In genomic region chr5:32279786-32280185, GRCh38 we compare ENCODE assay signal across 18 cellular contexts. TPM values are rescaled to one million over a fixed set of nuclear protein-coding genes. Genes with fewer than 3 reads are reported as not detected.
DNase-seq lines count a peak whose midpoint lies in the region; ATAC-seq and TF ChIP-seq lines count a peak whose summit lies in the region.
"Had no signal": no experiment of that assay in that cellular context is flagged by ENCODE, and none has a peak within 500 bp of the region (broad histone marks: within the 10 kb centered on the region; RNA-seq: fewer than 3 reads in every experiment).

No MANE protein-coding gene starts in this region.

- ATAC-seq in activated T-helper 17 cell treated with anti-CD3 and anti-CD28 coated beads, Interleukin-2, amount 50 U/mL, for 72 hours (replicated peaks), result no peak
- ATAC-seq in naive B cell (ENCODE audit: low read depth in 2 of 2), result no peak
- no peak for ATAC-seq in HG02610 (IDR thresholded peaks at IDR 0.05; ENCODE audit: unreplicated experiment)
- no peak for ATAC-seq in HG02852 (IDR thresholded peaks at IDR 0.05; ENCODE audit: unreplicated experiment)
- ATAC-seq: SK-N-SH treated with all-trans-retinoic acid at 6 μM for 48 hours had no signal

- peaks cover 40% of the 10 kb centered on the region for H3K4me1 ChIP-seq in CD4-positive, alpha-beta memory T cell (ENCODE audit: insufficient read depth, low read length)
- peaks cover 13% of the 10 kb centered on the region for H3K4me1 ChIP-seq in H9 (ENCODE audit: insufficient read depth, low read length)

- H3K79me2 ChIP-seq in H9 (ENCODE audit: insufficient read depth, low read length), result peaks cover 8% of the 10 kb centered on the region; the same call in 1 of the 2 replicates

- no peaks in the 10 kb centered on the region for H3K79me1 ChIP-seq in H9 (ENCODE audit: insufficient read depth, low read depth, low read length, poor library complexity, severe bottlenecking)

- POLR2A ChIA-PET in CD4-positive, alpha-beta memory T cell (lab: Charles Lee; ENCODE audit: partially characterized antibody), result no interaction called here

- no peak overlapping the region for H4K5ac ChIP-seq in H9 (ENCODE audit: insufficient read length, low read depth, low read length)

- H3K27ac ChIP-seq in CD4-positive, alpha-beta memory T cell (ENCODE audit: low read depth, low read length), result no peak overlapping the region
- H3K27ac ChIP-seq in H9 (ENCODE audit: insufficient read length, low read depth, low read length), result no peak overlapping the region
- H3K27ac ChIP-seq: GM23248, tibial artery had no signal

- H3K4me2 ChIP-seq in H9 (ENCODE audit: insufficient read depth, insufficient read length, low read length), result no peak overlapping the region

- H3K27me3 Mint-ChIP-seq in CD4-positive, alpha-beta memory T cell, result no peaks in the 10 kb centered on the region
- H3K27me3 Mint-ChIP-seq in H9 (ENCODE audit: low read depth) (no peaks in the 10 kb centered on the region), naive B cell (no peaks in the 10 kb centered on the region)
- H3K27me3 Mint-ChIP-seq in activated T-helper 17 cell treated with anti-CD3 and anti-CD28 coated beads, Interleukin-2, amount 50 U/mL, for 72 hours, result no peaks in the 10 kb centered on the region

- no peaks in the 10 kb centered on the region for H3K9me3 Mint-ChIP-seq in CD4-positive, alpha-beta memory T cell
- H3K9me3 Mint-ChIP-seq in H9 (no peaks in the 10 kb centered on the region), naive B cell (peaks cover 0 to 2% (median 0%) of the 10 kb centered on the region in 7 donors)
- no peaks in the 10 kb centered on the region for H3K9me3 Mint-ChIP-seq in activated T-helper 17 cell treated with anti-CD3 and anti-CD28 coated beads, Interleukin-2, amount 50 U/mL, for 72 hours

- H2AK5ac ChIP-seq in H9 (ENCODE audit: insufficient read length, low read length), result no peak overlapping the region

- H3K4me1 Mint-ChIP-seq in CD4-positive, alpha-beta memory T cell, result peaks cover 31 to 66% (median 47%) of the 10 kb centered on the region in 4 donors
- peaks cover 68 to 76% of the 10 kb centered on the region in 2 experiments for H3K4me1 Mint-ChIP-seq in H9
- H3K4me1 Mint-ChIP-seq in activated T-helper 17 cell treated with anti-CD3 and anti-CD28 coated beads, Interleukin-2, amount 50 U/mL, for 72 hours, result peaks cover 42% of the 10 kb centered on the region
- H3K4me1 Mint-ChIP-seq in naive B cell, result peaks cover 40 to 63% (median 41%) of the 10 kb centered on the region in 3 donors

- no peak overlapping the region for H4K91ac ChIP-seq in H9 (ENCODE audit: insufficient read length, low read depth, low read length)

- H3K4me3 ChIP-seq in CD4-positive, alpha-beta memory T cell (ENCODE audit: low read length in 2 of 2), result no peak overlapping the region
- H3K4me3 ChIP-seq: GM23248, tibial artery had no signal

- no peaks in the 10 kb centered on the region for H3K9me3 ChIP-seq in CD4-positive, alpha-beta memory T cell (ENCODE audit: control insufficient read depth in 1 of 2, low read length in 2 of 2)
- H3K9me3 ChIP-seq in H9 (ENCODE audit: control insufficient read depth, low read depth, low read length), result no peaks in the 10 kb centered on the region
- H3K9me3 ChIP-seq: tibial artery had no signal

- H3K23ac ChIP-seq in H9 (ENCODE audit: insufficient read length, low read depth, low read length), result no peak overlapping the region

- H2BK12ac ChIP-seq in H9 (ENCODE audit: insufficient read length, low read depth, low read length), result no peak overlapping the region

- no peak for DNase-seq in CD4-positive, alpha-beta memory T cell
- DNase-seq in H9, result no peak
- no peak for DNase-seq in naive B cell
- DNase-seq in OCI-M1 (lab: John Stamatoyannopoulos, UW), result no peak
- DNase-seq: activated naive CD4-positive, alpha-beta T cell treated with anti-CD3 and anti-CD28 coated beads, Interleukin-2, amount 50 U/mL, for 16 hours; activated T-cell treated with anti-CD3 and anti-CD28 coated beads for 4 hours; DMS53; GM23248; KG1; NCI-H1092; NCI-H2029; NCI-H446 treated with DMSO at 0.1 percent for 48 hours; stimulated activated naive CD4-positive, alpha-beta T cell; tibial artery had no signal

- no peak overlapping the region for H3T11ph ChIP-seq in H9 (ENCODE audit: low read length)

- no peak overlapping the region for H2BK15ac ChIP-seq in H9 (ENCODE audit: low read depth, low read length)

- no peak overlapping the region for H3K4ac ChIP-seq in H9 (ENCODE audit: low read depth, low read length)

- no peaks in the 10 kb centered on the region for H3K23me2 ChIP-seq in H9 (ENCODE audit: insufficient read length, low read depth, low read length, poor library complexity, severe bottlenecking)

- no peak overlapping the region for H2BK5ac ChIP-seq in H9 (ENCODE audit: insufficient read length, low read length)

- no peaks in the 10 kb centered on the region for H4K20me1 ChIP-seq in H9 (ENCODE audit: control insufficient read depth, insufficient read depth, insufficient read length)

- peaks cover under 1% of the 10 kb centered on the region for H3K36me3 ChIP-seq in CD4-positive, alpha-beta memory T cell (ENCODE audit: insufficient read depth, low read length)

- no peaks in the 10 kb centered on the region for H3K27me3 ChIP-seq in CD4-positive, alpha-beta memory T cell (ENCODE audit: insufficient read depth, low read length)
- H3K27me3 ChIP-seq in H9 (ENCODE audit: insufficient read depth, low read length), result no peaks in the 10 kb centered on the region
- H3K27me3 ChIP-seq: tibial artery had no signal

- peak overlapping the region in 4 of 8 donors; percentile 2 to 65 (median 36) for H3K4me3 Mint-ChIP-seq in CD4-positive, alpha-beta memory T cell
- H3K4me3 Mint-ChIP-seq in H9 (no peak overlapping the region), naive B cell (peak overlapping the region in 1 of 8 donors; percentile 30)
- peak overlapping the region; percentile 74 for H3K4me3 Mint-ChIP-seq in activated T-helper 17 cell treated with anti-CD3 and anti-CD28 coated beads, Interleukin-2, amount 50 U/mL, for 72 hours

- no peak overlapping the region for H4K8ac ChIP-seq in H9 (replicated peaks; ENCODE audit: insufficient read length, low read depth, low read length)

- WGBS in H9 (ENCODE audit: extremely low coverage, insufficient read length, low lambda C conversion rate), result no CpG with 5 or more reads among the region's 3 CpGs

- no peak overlapping the region for H2AFZ ChIP-seq in H9 (ENCODE audit: low read length)
- H2AFZ ChIP-seq: GM23248 had no signal

- intact Hi-C loops in CD4-positive, alpha-beta memory T cell (cut with micrococcal nuclease), result loop anchor here (5.0 kb wide), 1 partner anchor 33 kb away; the partner anchor contains the start of gene MTMR12

- no peak overlapping the region for H3K9ac ChIP-seq in H9 (ENCODE audit: extremely low read depth, insufficient read length, low read length)
- H3K9ac ChIP-seq: GM23248 had no signal

- peaks cover 8 to 20% of the 10 kb centered on the region in 2 donors for H3K36me3 Mint-ChIP-seq in CD4-positive, alpha-beta memory T cell
- peaks cover 11 to 26% (median 22%) of the 10 kb centered on the region in 3 experiments for H3K36me3 Mint-ChIP-seq in H9 (ENCODE audit: insufficient read depth in 1 of 3, low read depth in 3 of 3)
- peaks cover 26% of the 10 kb centered on the region for H3K36me3 Mint-ChIP-seq in activated T-helper 17 cell treated with anti-CD3 and anti-CD28 coated beads, Interleukin-2, amount 50 U/mL, for 72 hours (ENCODE audit: low read depth)
- peaks cover 0 to 8% of the 10 kb centered on the region in 2 donors for H3K36me3 Mint-ChIP-seq in naive B cell

- no peak overlapping the region for H3K56ac ChIP-seq in H9 (ENCODE audit: insufficient read length, low read depth, low read length)

- CTCF ChIA-PET in CD4-positive, alpha-beta memory T cell (lab: Charles Lee; ENCODE audit: partially characterized antibody), result interaction anchor here (1.3 to 1.4 kb wide), 2 partner anchors 47 to 50 kb away, joined by 3 to 4 read pairs; no protein-coding TSS in a partner anchor

- TF ChIP-seq CTCF in H9 (conservative IDR thresholded peaks at IDR 0.05), result no peak

- H3K27ac Mint-ChIP-seq in CD4-positive, alpha-beta memory T cell, result peak overlapping the region in 6 of 7 donors; percentile 19 to 84 (median 34)
- H3K27ac Mint-ChIP-seq in H9 (peak overlapping the region; percentile 61 to 85 (median 79)), naive B cell (peak overlapping the region in 5 of 6 donors; percentile 8 to 88 (median 49))
- H3K27ac Mint-ChIP-seq in activated T-helper 17 cell treated with anti-CD3 and anti-CD28 coated beads, Interleukin-2, amount 50 U/mL, for 72 hours, result peak overlapping the region; percentile 88

- H3K18ac ChIP-seq in H9 (ENCODE audit: insufficient read length, low read depth, low read length), result no peak overlapping the region

- no peak overlapping the region for H3K14ac ChIP-seq in H9 (ENCODE audit: insufficient read depth, low read length)

- H2BK120ac ChIP-seq in H9 (ENCODE audit: low read depth, low read length, poor library complexity, severe bottlenecking), result no peak overlapping the region

- H2BK20ac ChIP-seq in H9 (ENCODE audit: low read depth, low read length, poor library complexity, severe bottlenecking), result no peak overlapping the region

RNA-seq across cellular contexts. Expression of gene MTMR12, which starts 33.0 kb away (rescaled TPM):
- 10 to 100 TPM; 26.3 to 26.4 TPM for total RNA-seq in CD4-positive, alpha-beta memory T cell
- 10 to 100 TPM; 11.6 to 18.0 TPM for polyA plus RNA-seq in CD4-positive, alpha-beta memory T cell
- total RNA-seq in H9 (2021), result 39.3 and 39.4 TPM in 2 replicates
- total RNA-seq in activated T-helper 17 cell treated with anti-CD3 and anti-CD28 coated beads, Interleukin-2, amount 50 U/mL, for 72 hours, result 10 to 100 TPM; 28.4 TPM
- polyA plus RNA-seq in naive B cell (ENCODE audit: low read depth in 6 of 6), result 10 to 100 TPM; 16.9 to 32.1 (median 20.5) TPM

Comparison
In these comparisons a context has a peak if more than half of its experiments do, and no peak if none do; other contexts are left out.
1. H3K27ac Mint-ChIP-seq: peak in every context shown above with its lines; median percentile 88 in activated T-helper 17 cell treated with anti-CD3 and anti-CD28 coated beads, Interleukin-2, amount 50 U/mL, for 72 hours; 79 in H9; 49 in naive B cell; 34 in CD4-positive, alpha-beta memory T cell.